Comparison of ENCODE assay signal across 27 cellular contexts in the genomic region with DNA sequence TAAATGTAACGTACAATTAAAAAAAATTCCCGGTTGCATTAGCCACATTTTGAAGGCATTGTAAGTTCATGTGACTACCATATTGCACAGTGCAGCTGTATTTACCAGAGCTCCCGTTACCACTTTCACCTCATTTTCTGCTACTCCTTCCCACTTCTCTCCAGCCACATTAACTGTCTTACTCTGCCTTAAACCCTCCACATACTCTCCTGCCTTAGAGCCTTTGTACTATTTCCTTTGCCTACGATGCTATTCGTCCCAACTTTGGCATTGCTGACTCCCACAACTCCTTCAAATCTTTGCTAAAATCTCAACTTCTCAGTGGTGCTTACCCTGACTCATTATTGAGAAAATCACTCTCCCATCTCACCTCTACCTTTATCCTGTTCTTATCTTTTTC.
"Had no signal": no experiment of that assay in that cellular context is flagged by ENCODE, and none has a peak within 500 bp of the region (broad histone marks: within the 10 kb centered on the region; RNA-seq: fewer than 3 reads in every experiment).

No MANE protein-coding gene starts in this region.

- H3K4me3 ChIP-seq: coronary artery, dorsolateral prefrontal cortex had no signal

- H3K27ac Mint-ChIP-seq: activated CD4-positive, alpha-beta memory T cell treated with anti-CD3 and anti-CD28 coated beads, Interleukin-2, amount 10 ng/mL, durations not matched to agents 7 days and 5 days; activated CD4-positive, alpha-beta T cell treated with anti-CD3 and anti-CD28 coated beads, Interleukin-2, amount 10 ng/mL, durations not matched to agents 7 days and 5 days; activated naive CD8-positive, alpha-beta T cell; activated T-helper 17 cell treated with anti-CD3 and anti-CD28 coated beads, Interleukin-2, amount 50 U/mL, for 72 hours; dendritic cell treated with granulocyte-macrophage colony-stimulating factor and Interleukin-4, amounts not matched to agents 40 ng/mL and 50 ng/mL, for 4 days; endodermal cell had no signal

- H3K27me3 Mint-ChIP-seq: activated CD4-positive, alpha-beta memory T cell treated with anti-CD3 and anti-CD28 coated beads, Interleukin-2, amount 10 ng/mL, durations not matched to agents 7 days and 5 days; activated CD4-positive, alpha-beta T cell treated with anti-CD3 and anti-CD28 coated beads, Interleukin-2, amount 10 ng/mL, durations not matched to agents 7 days and 5 days; activated naive CD8-positive, alpha-beta T cell; activated T-helper 17 cell treated with anti-CD3 and anti-CD28 coated beads, Interleukin-2, amount 50 U/mL, for 72 hours; central memory CD8-positive, alpha-beta T cell; dendritic cell treated with granulocyte-macrophage colony-stimulating factor and Interleukin-4, amounts not matched to agents 40 ng/mL and 50 ng/mL, for 4 days had no signal

- H3K4me1 Mint-ChIP-seq: activated CD4-positive, alpha-beta memory T cell treated with anti-CD3 and anti-CD28 coated beads, Interleukin-2, amount 10 ng/mL, durations not matched to agents 7 days and 5 days; activated CD4-positive, alpha-beta T cell treated with anti-CD3 and anti-CD28 coated beads, Interleukin-2, amount 10 ng/mL, durations not matched to agents 7 days and 5 days; activated T-helper 17 cell treated with anti-CD3 and anti-CD28 coated beads, Interleukin-2, amount 50 U/mL, for 72 hours; central memory CD8-positive, alpha-beta T cell had no signal

- H3K9me3 Mint-ChIP-seq: activated CD4-positive, alpha-beta memory T cell treated with anti-CD3 and anti-CD28 coated beads, Interleukin-2, amount 10 ng/mL, durations not matched to agents 7 days and 5 days; activated CD4-positive, alpha-beta T cell treated with anti-CD3 and anti-CD28 coated beads, Interleukin-2, amount 10 ng/mL, durations not matched to agents 7 days and 5 days; dendritic cell treated with granulocyte-macrophage colony-stimulating factor and Interleukin-4, amounts not matched to agents 40 ng/mL and 50 ng/mL, for 4 days; endodermal cell had no signal

- H3K27me3 ChIP-seq: brain microvascular endothelial cell, dorsolateral prefrontal cortex had no signal

- ATAC-seq: activated T-cell treated with anti-CD3 and anti-CD28 coated beads, Interleukin-2, amount 50 U/mL, for 4 hours; activated T-helper 17 cell treated with anti-CD3 and anti-CD28 coated beads, Interleukin-2, amount 50 U/mL, for 72 hours; esophagus mucosa had no signal

- DNase-seq: activated CD4-positive, alpha-beta memory T cell treated with anti-CD3 and anti-CD28 coated beads, Interleukin-2, amount 10 ng/mL, durations not matched to agents 7 days and 5 days; activated CD4-positive, alpha-beta T cell treated with anti-CD3 and anti-CD28 coated beads for 1 hour; activated CD4-positive, alpha-beta T cell treated with anti-CD3 and anti-CD28 coated beads for 4 hours; activated CD4-positive, alpha-beta T cell treated with anti-CD3 and anti-CD28 coated beads, Interleukin-2, amount 10 ng/mL, durations not matched to agents 7 days and 5 days; activated CD4-positive, alpha-beta T cell treated with anti-CD3 and anti-CD28 coated beads, Interleukin-2, amount 50 U/mL, for 4 hours; activated CD8-positive, alpha-beta memory T cell treated with anti-CD3 and anti-CD28 coated beads, Interleukin-2, amount 50 U/mL, for 48 hours; activated effector memory CD4-positive, alpha-beta T cell treated with Interleukin-2 at 50 U/mL for 16 hours; activated gamma-delta T cell treated with Interleukin-2 at 50 U/mL for 16 hours; activated naive CD4-positive, alpha-beta T cell treated with anti-CD3 and anti-CD28 coated beads, Interleukin-2, amount 50 U/mL, for 16 hours; activated naive CD4-positive, alpha-beta T cell treated with Interleukin-2 at 50 U/mL for 16 hours; activated T-cell treated with anti-CD3 and anti-CD28 coated beads for 4 hours; activated T-cell treated with anti-CD3 and anti-CD28 coated beads, Interleukin-2, amount 50 U/mL, for 4 hours; amniotic stem cell; anterior cingulate cortex; brain microvascular endothelial cell; dorsolateral prefrontal cortex; effector memory CD4-positive, alpha-beta T cell; endodermal cell; foreskin fibroblast; head of caudate nucleus; T-helper 2 cell had no signal

- H3K4me3 Mint-ChIP-seq: activated CD4-positive, alpha-beta memory T cell treated with anti-CD3 and anti-CD28 coated beads, Interleukin-2, amount 10 ng/mL, durations not matched to agents 7 days and 5 days; activated CD4-positive, alpha-beta T cell treated with anti-CD3 and anti-CD28 coated beads, Interleukin-2, amount 10 ng/mL, durations not matched to agents 7 days and 5 days; activated naive CD8-positive, alpha-beta T cell; activated T-cell treated with anti-CD3 and anti-CD28 coated beads, Interleukin-2, amount 50 U/mL, for 4 hours; activated T-helper 17 cell treated with anti-CD3 and anti-CD28 coated beads, Interleukin-2, amount 50 U/mL, for 72 hours; central memory CD8-positive, alpha-beta T cell; dendritic cell treated with granulocyte-macrophage colony-stimulating factor and Interleukin-4, amounts not matched to agents 40 ng/mL and 50 ng/mL, for 4 days; endodermal cell had no signal

- H3K27ac ChIP-seq: brain microvascular endothelial cell, coronary artery, dorsolateral prefrontal cortex had no signal

- H3K36me3 Mint-ChIP-seq: activated naive CD8-positive, alpha-beta T cell had no signal

- H3K36me3 ChIP-seq: brain microvascular endothelial cell had no signal
